9 cellular contexts compared by ENCODE assay signal in the genomic region with DNA sequence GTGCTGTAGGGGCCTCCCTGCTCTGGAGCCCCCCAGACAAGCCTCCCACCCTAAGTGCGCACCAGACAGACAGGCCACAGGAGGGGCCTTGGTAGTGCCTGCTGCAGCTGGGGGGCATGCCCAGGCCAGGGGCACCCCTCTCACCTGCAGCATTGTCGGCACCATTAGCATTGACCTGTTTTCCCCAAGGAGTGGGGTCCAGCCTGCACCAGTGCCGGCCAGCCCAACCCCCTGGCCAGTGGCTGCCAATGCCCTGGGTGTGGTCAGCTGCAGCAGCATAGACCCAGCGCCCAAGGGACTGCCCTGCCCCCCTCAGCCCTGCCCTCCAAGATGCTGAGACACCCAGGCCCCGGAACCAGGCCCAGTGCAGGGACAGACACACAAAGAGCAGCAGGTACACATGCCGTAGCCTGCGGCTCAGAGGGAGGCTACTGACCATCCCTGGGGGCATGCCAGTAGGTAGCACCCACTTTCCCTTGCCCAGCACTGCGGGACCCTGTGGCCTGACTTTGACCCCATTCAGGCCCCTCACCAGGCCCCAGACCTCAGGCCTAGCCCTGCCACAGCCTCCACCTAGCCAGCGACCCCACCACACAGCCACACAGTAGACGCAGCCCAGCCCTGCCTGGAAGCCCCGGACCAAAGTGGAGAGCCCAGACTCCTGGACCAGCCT. TPM values are rescaled to one million over a fixed set of nuclear protein-coding genes. Genes with fewer than 3 reads are reported as not detected.
A peak's percentile ranks its signal among the peaks of the same experiment; 100 is the strongest.
DNase-seq lines count a peak whose midpoint lies in the region; ATAC-seq and FAIRE-seq lines count a peak whose summit lies in the region.
"Had no signal": no experiment of that assay in that cellular context is flagged by ENCODE, and none has a peak within 500 bp of the region (broad histone marks: within the 10 kb centered on the region; RNA-seq: fewer than 3 reads in every experiment).

No MANE protein-coding gene starts in this region.

- H3K27me3 ChIP-seq in HAP-1 (ENCODE audit: low read depth) (no peaks in the 10 kb centered on the region), right cardiac atrium (ENCODE audit: control insufficient read depth, insufficient read depth) (no peaks in the 10 kb centered on the region), skeletal muscle tissue (ENCODE audit: control insufficient read depth in 3 of 3, insufficient read depth in 3 of 3, low read length in 3 of 3) (peaks cover 0 to 26% (median 5%) of the 10 kb centered on the region in 3 donors), small intestine (ENCODE audit: control insufficient read depth in 2 of 2, insufficient read depth in 2 of 2, low read length in 2 of 2) (peaks cover 0 to 4% of the 10 kb centered on the region in 2 donors)

- no peaks in the 10 kb centered on the region for H3K36me3 ChIP-seq in HAP-1 (replicated peaks)
- no peaks in the 10 kb centered on the region for H3K36me3 ChIP-seq in skeletal muscle tissue (ENCODE audit: control insufficient read depth in 3 of 3, insufficient read depth in 3 of 3, low read length in 3 of 3)
- H3K36me3 ChIP-seq in small intestine (ENCODE audit: control insufficient read depth in 2 of 2, insufficient read depth in 2 of 2, low read length in 2 of 2): no peaks in the 10 kb centered on the region

- H3K4me1 ChIP-seq in HAP-1: peaks cover 2% of the 10 kb centered on the region
- peaks cover 10% of the 10 kb centered on the region for H3K4me1 ChIP-seq in right cardiac atrium (ENCODE audit: control insufficient read depth, insufficient read depth, low read length)
- H3K4me1 ChIP-seq in skeletal muscle tissue (ENCODE audit: control insufficient read depth in 3 of 3, insufficient read depth in 3 of 3, low read length in 3 of 3): peaks cover 52 to 81% (median 66%) of the 10 kb centered on the region in 3 donors
- H3K4me1 ChIP-seq in small intestine (ENCODE audit: control insufficient read depth in 2 of 2, insufficient read depth in 1 of 2, low read depth in 1 of 2, low read length in 1 of 2): peaks cover 1 to 5% of the 10 kb centered on the region in 2 donors

- H3K9ac ChIP-seq in skeletal muscle tissue (ENCODE audit: low read depth in 1 of 3, low read length in 3 of 3): peak overlapping the region; percentile 43 to 74 (median 53)

- in situ Hi-C loops in HAP-1 (cut with MboI; ENCODE audit: low sequenced_read_pairs): no loop called here

- no peaks in the 10 kb centered on the region for H3K9me3 Mint-ChIP-seq in activated T-helper 2 cell treated with anti-CD3 and anti-CD28 coated beads, Interferon-gamma antibody, Interleukin-2, Interleukin-4, amounts not matched to agents 10 μg/mL and 5 μg/mL and 100 μg/mL, durations not matched to agents 14 hours and 24 hours and 36 hours

- no peaks in the 10 kb centered on the region for H3K36me3 Mint-ChIP-seq in activated T-helper 2 cell treated with anti-CD3 and anti-CD28 coated beads, Interferon-gamma antibody, Interleukin-2, Interleukin-4, amounts not matched to agents 10 μg/mL and 5 μg/mL and 100 μg/mL, durations not matched to agents 14 hours and 24 hours and 36 hours (ENCODE audit: low read depth)

- peak overlapping the region; percentile 40 for H3K4me3 ChIP-seq in HAP-1
- no peak overlapping the region for H3K4me3 ChIP-seq in right cardiac atrium (ENCODE audit: low read length)
- H3K4me3 ChIP-seq in skeletal muscle tissue (ENCODE audit: low read length in 3 of 3): peak overlapping the region; percentile 14 to 65 (median 54)
- H3K4me3 ChIP-seq in small intestine (ENCODE audit: low read depth in 1 of 2, low read length in 2 of 2): peak overlapping the region in 1 of 2 donors; percentile 46

- no peak overlapping the region for H3K27ac ChIP-seq in right cardiac atrium (ENCODE audit: low read length)
- H3K27ac ChIP-seq in skeletal muscle tissue (ENCODE audit: low read depth, low read length): no peak overlapping the region
- no peak overlapping the region for H3K27ac ChIP-seq in small intestine (ENCODE audit: low read depth in 1 of 2, low read length in 1 of 2)

- no peak for ATAC-seq in right cardiac atrium

- H3K27ac Mint-ChIP-seq in activated T-helper 2 cell treated with anti-CD3 and anti-CD28 coated beads, Interferon-gamma antibody, Interleukin-2, Interleukin-4, amounts not matched to agents 10 μg/mL and 5 μg/mL and 100 μg/mL, durations not matched to agents 14 hours and 24 hours and 36 hours: no peak overlapping the region

- H3K9me3 ChIP-seq in HAP-1 (no peaks in the 10 kb centered on the region), right cardiac atrium (ENCODE audit: control insufficient read depth, low read length) (no peaks in the 10 kb centered on the region), skeletal muscle tissue (ENCODE audit: control insufficient read depth in 3 of 3, low read length in 3 of 3) (no peaks in the 10 kb centered on the region), small intestine (ENCODE audit: control insufficient read depth, low read depth) (no peaks in the 10 kb centered on the region)

- peak overlapping the region; percentile 74 for H3K4me3 Mint-ChIP-seq in activated T-helper 2 cell treated with anti-CD3 and anti-CD28 coated beads, Interferon-gamma antibody, Interleukin-2, Interleukin-4, amounts not matched to agents 10 μg/mL and 5 μg/mL and 100 μg/mL, durations not matched to agents 14 hours and 24 hours and 36 hours (ENCODE audit: low read depth)

- peaks cover 19% of the 10 kb centered on the region for H3K27me3 Mint-ChIP-seq in activated T-helper 2 cell treated with anti-CD3 and anti-CD28 coated beads, Interferon-gamma antibody, Interleukin-2, Interleukin-4, amounts not matched to agents 10 μg/mL and 5 μg/mL and 100 μg/mL, durations not matched to agents 14 hours and 24 hours and 36 hours (ENCODE audit: low read depth)

- DNase-seq in HAP-1 (ENCODE audit: low spot score in 2 of 2) (no peak), right cardiac atrium (peak in 2 of 3 donors; percentile 65 to 69), KG1 (lab: John Stamatoyannopoulos, UW) (no peak), NCI-H2227 treated with DMSO at 0.1 percent for 48 hours (lab: John Stamatoyannopoulos, UW) (no peak), NCI-H2171 treated with DMSO at 0.1 percent for 48 hours (lab: John Stamatoyannopoulos, UW) (no peak), small intestine (no peak)
- DNase-seq in activated T-helper 2 cell treated with anti-CD3 and anti-CD28 coated beads, Interferon-gamma antibody, Interleukin-2, Interleukin-4, amounts not matched to agents 10 μg/mL and 5 μg/mL and 100 μg/mL, durations not matched to agents 14 hours and 24 hours and 36 hours (ENCODE audit: low spot score): no peak
- DNase-seq: stimulated activated CD8-positive, alpha-beta memory T cell treated with anti-CD3 and anti-CD28 coated beads, Interleukin-4, amount 100 ng/mL, for 48 hours had no signal

- peaks cover 5% of the 10 kb centered on the region for H3K4me1 Mint-ChIP-seq in activated T-helper 2 cell treated with anti-CD3 and anti-CD28 coated beads, Interferon-gamma antibody, Interleukin-2, Interleukin-4, amounts not matched to agents 10 μg/mL and 5 μg/mL and 100 μg/mL, durations not matched to agents 14 hours and 24 hours and 36 hours (ENCODE audit: low read depth)

- WGBS in right cardiac atrium: 77% methylated on average over 11 of the region's 11 CpGs
- 21 to 55% (median 46%) methylated on average over 11 of the region's 11 CpGs for WGBS in small intestine, 3 donors

- FAIRE-seq in small intestine (lab: Jason Lieb, UNC): no peak

- intact Hi-C loops in activated T-helper 2 cell treated with anti-CD3 and anti-CD28 coated beads, Interferon-gamma antibody, Interleukin-2, Interleukin-4, amounts not matched to agents 10 μg/mL and 5 μg/mL and 100 μg/mL, durations not matched to agents 14 hours and 24 hours and 36 hours (cut with micrococcal nuclease): no loop called here
- intact Hi-C loops in right cardiac atrium (cut with DNase I): loop anchor here in 1 of 4 donors (5.0 kb wide), 1 partner anchor 65 kb away; no protein-coding TSS in a partner anchor

RNA-seq across cellular contexts. Expression of a gene that starts 1.0 kb away (rescaled TPM):
- total RNA-seq in activated T-helper 2 cell treated with anti-CD3 and anti-CD28 coated beads, Interferon-gamma antibody, Interleukin-2, Interleukin-4, amounts not matched to agents 10 μg/mL and 5 μg/mL and 100 μg/mL, durations not matched to agents 14 hours and 24 hours and 36 hours: 0.02 and 0.07 TPM in 2 replicates
- 1 to 10 TPM; 2.5 to 5.7 (median 3.3) TPM for total RNA-seq in right cardiac atrium
- polyA plus RNA-seq in right cardiac atrium: 2.0 TPM
- 11.5 TPM for total RNA-seq in skeletal muscle tissue
- 1 to 10 TPM in 1 of 3 donors, under 1 TPM in 2; under 0.01 to 6.3 (median under 0.01) TPM for polyA plus RNA-seq in small intestine

RNA-seq across cellular contexts. Expression of a gene that starts 8.4 kb away (rescaled TPM):
- total RNA-seq in activated T-helper 2 cell treated with anti-CD3 and anti-CD28 coated beads, Interferon-gamma antibody, Interleukin-2, Interleukin-4, amounts not matched to agents 10 μg/mL and 5 μg/mL and 100 μg/mL, durations not matched to agents 14 hours and 24 hours and 36 hours: 0.94 and 1.4 TPM in 2 replicates
- total RNA-seq in right cardiac atrium (1 to 10 TPM; 1.8 to 4.2 (median 3.1) TPM), skeletal muscle tissue (2.1 TPM)
- polyA plus RNA-seq in right cardiac atrium (2.4 TPM), small intestine (1 to 10 TPM in 2 of 3 donors, under 1 TPM in 1; 0.89 to 5.0 (median 1.4) TPM)

RNA-seq across cellular contexts. Expression of a gene that starts 43.7 kb away (rescaled TPM):
- total RNA-seq in activated T-helper 2 cell treated with anti-CD3 and anti-CD28 coated beads, Interferon-gamma antibody, Interleukin-2, Interleukin-4, amounts not matched to agents 10 μg/mL and 5 μg/mL and 100 μg/mL, durations not matched to agents 14 hours and 24 hours and 36 hours: 47.7 and 49.6 TPM in 2 replicates
- total RNA-seq in right cardiac atrium (1 to 10 TPM; 2.9 to 3.9 (median 3.3) TPM), skeletal muscle tissue (15.1 TPM)
- polyA plus RNA-seq in right cardiac atrium (2.5 TPM), small intestine (10 to 100 TPM in 1 of 3 donors, 1 to 10 TPM in 2; 2.7 to 10.9 (median 2.9) TPM)

RNA-seq across cellular contexts. Expression of a gene that starts 52.5 kb away (rescaled TPM):
- 0.16 and 0.23 TPM in 2 replicates for total RNA-seq in activated T-helper 2 cell treated with anti-CD3 and anti-CD28 coated beads, Interferon-gamma antibody, Interleukin-2, Interleukin-4, amounts not matched to agents 10 μg/mL and 5 μg/mL and 100 μg/mL, durations not matched to agents 14 hours and 24 hours and 36 hours
- total RNA-seq in right cardiac atrium: under 1 TPM; 0.06 to 0.88 (median 0.20) TPM
- polyA plus RNA-seq in right cardiac atrium: 0.05 TPM
- total RNA-seq in skeletal muscle tissue: 7.8 TPM
- polyA plus RNA-seq in small intestine: 1 to 10 TPM in 1 of 3 donors, under 1 TPM in 1, not detected in 1; 0.42 to 1.4 TPM

Comparison
In these comparisons a context has a peak if more than half of its experiments do, and no peak if none do; other contexts are left out.
1. DNase-seq: peak in right cardiac atrium (2 of 3); none in HAP-1 (0 of 2), activated T-helper 2 cell treated with anti-CD3 and anti-CD28 coated beads, Interferon-gamma antibody, Interleukin-2, Interleukin-4, amounts not matched to agents 10 μg/mL and 5 μg/mL and 100 μg/mL, durations not matched to agents 14 hours and 24 hours and 36 hours (single experiment), KG1 (single experiment), NCI-H2227 treated with DMSO at 0.1 percent for 48 hours (single experiment), NCI-H2171 treated with DMSO at 0.1 percent for 48 hours (single experiment) and small intestine (single experiment).